ENCODE assay signal across 2 cellular contexts in the genomic region with DNA sequence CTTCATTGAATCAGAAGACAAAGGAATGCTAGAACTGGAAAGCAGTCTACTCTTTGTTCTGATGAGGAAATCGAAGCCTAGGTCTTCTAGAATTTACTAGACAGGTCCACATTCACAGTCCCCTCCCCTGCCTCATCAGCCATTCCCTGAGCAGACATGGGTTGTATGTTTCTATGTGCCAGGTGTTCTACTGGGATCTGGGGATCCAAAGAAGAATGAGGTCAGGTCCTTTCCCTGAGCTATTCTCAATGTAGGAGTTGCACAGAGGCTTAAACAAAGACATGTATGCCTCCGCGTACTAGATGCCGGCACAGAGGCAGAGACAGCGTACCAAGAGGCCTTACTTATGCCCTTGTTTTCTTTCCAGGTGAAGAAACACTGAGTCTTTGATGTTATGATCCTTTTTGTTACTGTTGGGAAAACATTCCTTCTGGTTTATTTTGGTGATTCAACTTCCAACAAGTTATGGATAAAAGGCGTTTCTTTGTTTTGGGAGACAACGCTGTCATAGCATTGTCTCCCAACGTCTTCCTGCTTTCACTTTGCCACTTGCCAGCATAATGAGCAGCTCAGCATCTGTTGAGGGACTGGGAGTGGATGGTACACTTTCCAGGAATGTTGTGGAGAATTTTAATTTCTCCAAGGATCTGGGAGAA.
TF ChIP-seq lines count a peak whose summit lies in the region.

No MANE protein-coding gene starts in this region.

TF ChIP-seq in SK-N-SH, 30 proteins besides CTCF, POLR2A, EP300 and RAD21:
- TF ChIP-seq, protein P1, sequence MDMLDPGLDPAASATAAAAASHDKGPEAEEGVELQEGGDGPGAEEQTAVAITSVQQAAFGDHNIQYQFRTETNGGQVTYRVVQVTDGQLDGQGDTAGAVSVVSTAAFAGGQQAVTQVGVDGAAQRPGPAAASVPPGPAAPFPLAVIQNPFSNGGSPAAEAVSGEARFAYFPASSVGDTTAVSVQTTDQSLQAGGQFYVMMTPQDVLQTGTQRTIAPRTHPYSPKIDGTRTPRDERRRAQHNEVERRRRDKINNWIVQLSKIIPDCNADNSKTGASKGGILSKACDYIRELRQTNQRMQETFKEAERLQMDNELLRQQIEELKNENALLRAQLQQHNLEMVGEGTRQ (IDR thresholded peaks at IDR 0.05; ENCODE audit: borderline replicate concordance, low read depth, low read length) = no peak
- TF ChIP-seq RFX5 (IDR thresholded peaks at IDR 0.05; ENCODE audit: low read length) (no peak), IRF3 (IDR thresholded peaks at IDR 0.05; ENCODE audit: low read depth, low read length) (no peak), TAF1 (IDR thresholded peaks at IDR 0.05; ENCODE audit: borderline replicate concordance, low read depth, low read length) (no peak), EZH2phosphoT487 (IDR thresholded peaks at IDR 0.05; ENCODE audit: borderline replicate concordance, low read depth) (no peak), JUND (IDR thresholded peaks at IDR 0.05) (no peak), SMC3 (IDR thresholded peaks at IDR 0.05; ENCODE audit: low read depth, low read length) (no peak), NRF1 (IDR thresholded peaks at IDR 0.05; ENCODE audit: low read depth, low read length) (no peak), FOXJ3 (CRISPR knock-in tag; IDR thresholded peaks at IDR 0.05) (no peak), NFIC (IDR thresholded peaks at IDR 0.05; ENCODE audit: borderline replicate concordance) (no peak)
- TF ChIP-seq, protein P2, sequence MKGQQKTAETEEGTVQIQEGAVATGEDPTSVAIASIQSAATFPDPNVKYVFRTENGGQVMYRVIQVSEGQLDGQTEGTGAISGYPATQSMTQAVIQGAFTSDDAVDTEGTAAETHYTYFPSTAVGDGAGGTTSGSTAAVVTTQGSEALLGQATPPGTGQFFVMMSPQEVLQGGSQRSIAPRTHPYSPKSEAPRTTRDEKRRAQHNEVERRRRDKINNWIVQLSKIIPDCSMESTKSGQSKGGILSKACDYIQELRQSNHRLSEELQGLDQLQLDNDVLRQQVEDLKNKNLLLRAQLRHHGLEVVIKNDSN (IDR thresholded peaks at IDR 0.05; ENCODE audit: borderline replicate concordance, low read depth) = no peak
- TF ChIP-seq, protein P3, sequence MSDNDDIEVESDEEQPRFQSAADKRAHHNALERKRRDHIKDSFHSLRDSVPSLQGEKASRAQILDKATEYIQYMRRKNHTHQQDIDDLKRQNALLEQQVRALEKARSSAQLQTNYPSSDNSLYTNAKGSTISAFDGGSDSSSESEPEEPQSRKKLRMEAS (IDR thresholded peaks at IDR 0.05; ENCODE audit: low read depth) = no peak
- TF ChIP-seq, protein P4, sequence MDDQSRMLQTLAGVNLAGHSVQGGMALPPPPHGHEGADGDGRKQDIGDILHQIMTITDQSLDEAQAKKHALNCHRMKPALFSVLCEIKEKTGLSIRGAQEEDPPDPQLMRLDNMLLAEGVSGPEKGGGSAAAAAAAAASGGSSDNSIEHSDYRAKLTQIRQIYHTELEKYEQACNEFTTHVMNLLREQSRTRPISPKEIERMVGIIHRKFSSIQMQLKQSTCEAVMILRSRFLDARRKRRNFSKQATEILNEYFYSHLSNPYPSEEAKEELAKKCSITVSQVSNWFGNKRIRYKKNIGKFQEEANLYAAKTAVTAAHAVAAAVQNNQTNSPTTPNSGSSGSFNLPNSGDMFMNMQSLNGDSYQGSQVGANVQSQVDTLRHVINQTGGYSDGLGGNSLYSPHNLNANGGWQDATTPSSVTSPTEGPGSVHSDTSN (IDR thresholded peaks at IDR 0.05) = no peak
- TF ChIP-seq, protein P5, sequence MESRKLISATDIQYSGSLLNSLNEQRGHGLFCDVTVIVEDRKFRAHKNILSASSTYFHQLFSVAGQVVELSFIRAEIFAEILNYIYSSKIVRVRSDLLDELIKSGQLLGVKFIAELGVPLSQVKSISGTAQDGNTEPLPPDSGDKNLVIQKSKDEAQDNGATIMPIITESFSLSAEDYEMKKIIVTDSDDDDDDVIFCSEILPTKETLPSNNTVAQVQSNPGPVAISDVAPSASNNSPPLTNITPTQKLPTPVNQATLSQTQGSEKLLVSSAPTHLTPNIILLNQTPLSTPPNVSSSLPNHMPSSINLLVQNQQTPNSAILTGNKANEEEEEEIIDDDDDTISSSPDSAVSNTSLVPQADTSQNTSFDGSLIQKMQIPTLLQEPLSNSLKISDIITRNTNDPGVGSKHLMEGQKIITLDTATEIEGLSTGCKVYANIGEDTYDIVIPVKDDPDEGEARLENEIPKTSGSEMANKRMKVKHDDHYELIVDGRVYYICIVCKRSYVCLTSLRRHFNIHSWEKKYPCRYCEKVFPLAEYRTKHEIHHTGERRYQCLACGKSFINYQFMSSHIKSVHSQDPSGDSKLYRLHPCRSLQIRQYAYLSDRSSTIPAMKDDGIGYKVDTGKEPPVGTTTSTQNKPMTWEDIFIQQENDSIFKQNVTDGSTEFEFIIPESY (IDR thresholded peaks at IDR 0.05; ENCODE audit: borderline replicate concordance, low read depth) = no peak

TF ChIP-seq in SK-N-SH treated with all-trans-retinoic acid at 6 μM for 48 hours, 23 proteins besides CTCF, POLR2A, EP300 and RAD21 (continued from another document):
- TF ChIP-seq ZNF565 (CRISPR knock-in tag; conservative IDR thresholded peaks at IDR 0.05; ENCODE audit: low read depth) (no peak), POU6F1 (CRISPR knock-in tag; IDR thresholded peaks at IDR 0.05; ENCODE audit: borderline replicate concordance, low read depth) (no peak), GLIS3 (CRISPR knock-in tag; IDR thresholded peaks at IDR 0.05) (no peak), ZFP30 (CRISPR knock-in tag; IDR thresholded peaks at IDR 0.05) (no peak), ZFP3 (CRISPR knock-in tag; IDR thresholded peaks at IDR 0.05) (no peak)
- TF ChIP-seq, protein P6, sequence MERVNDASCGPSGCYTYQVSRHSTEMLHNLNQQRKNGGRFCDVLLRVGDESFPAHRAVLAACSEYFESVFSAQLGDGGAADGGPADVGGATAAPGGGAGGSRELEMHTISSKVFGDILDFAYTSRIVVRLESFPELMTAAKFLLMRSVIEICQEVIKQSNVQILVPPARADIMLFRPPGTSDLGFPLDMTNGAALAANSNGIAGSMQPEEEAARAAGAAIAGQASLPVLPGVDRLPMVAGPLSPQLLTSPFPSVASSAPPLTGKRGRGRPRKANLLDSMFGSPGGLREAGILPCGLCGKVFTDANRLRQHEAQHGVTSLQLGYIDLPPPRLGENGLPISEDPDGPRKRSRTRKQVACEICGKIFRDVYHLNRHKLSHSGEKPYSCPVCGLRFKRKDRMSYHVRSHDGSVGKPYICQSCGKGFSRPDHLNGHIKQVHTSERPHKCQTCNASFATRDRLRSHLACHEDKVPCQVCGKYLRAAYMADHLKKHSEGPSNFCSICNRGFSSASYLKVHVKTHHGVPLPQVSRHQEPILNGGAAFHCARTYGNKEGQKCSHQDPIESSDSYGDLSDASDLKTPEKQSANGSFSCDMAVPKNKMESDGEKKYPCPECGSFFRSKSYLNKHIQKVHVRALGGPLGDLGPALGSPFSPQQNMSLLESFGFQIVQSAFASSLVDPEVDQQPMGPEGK (CRISPR knock-in tag; IDR thresholded peaks at IDR 0.05; ENCODE audit: borderline replicate concordance) = no peak
- TF ChIP-seq, protein P7, sequence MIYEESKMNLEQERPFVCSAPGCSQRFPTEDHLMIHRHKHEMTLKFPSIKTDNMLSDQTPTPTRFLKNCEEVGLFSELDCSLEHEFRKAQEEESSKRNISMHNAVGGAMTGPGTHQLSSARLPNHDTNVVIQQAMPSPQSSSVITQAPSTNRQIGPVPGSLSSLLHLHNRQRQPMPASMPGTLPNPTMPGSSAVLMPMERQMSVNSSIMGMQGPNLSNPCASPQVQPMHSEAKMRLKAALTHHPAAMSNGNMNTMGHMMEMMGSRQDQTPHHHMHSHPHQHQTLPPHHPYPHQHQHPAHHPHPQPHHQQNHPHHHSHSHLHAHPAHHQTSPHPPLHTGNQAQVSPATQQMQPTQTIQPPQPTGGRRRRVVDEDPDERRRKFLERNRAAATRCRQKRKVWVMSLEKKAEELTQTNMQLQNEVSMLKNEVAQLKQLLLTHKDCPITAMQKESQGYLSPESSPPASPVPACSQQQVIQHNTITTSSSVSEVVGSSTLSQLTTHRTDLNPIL (CRISPR knock-in tag; IDR thresholded peaks at IDR 0.05; ENCODE audit: low read depth) = no peak
TF ChIP-seq in SK-N-SH treated with all-trans-retinoic acid at 6 μM for 48 hours: peak in this region for 0.
